ENCODE assay signal across 27 cellular contexts in genomic region chr18:2169656-2170055, GRCh38.
"Had no signal": no experiment of that assay in that cellular context is flagged by ENCODE, and none has a peak within 500 bp of the region (broad histone marks: within the 10 kb centered on the region; RNA-seq: fewer than 3 reads in every experiment).

No MANE protein-coding gene starts in this region.

- H3K27me3 ChIP-seq: brain microvascular endothelial cell, gastrocnemius medialis, sigmoid colon, tibial nerve had no signal

- DNase-seq: activated CD4-positive, alpha-beta T cell treated with anti-CD3 and anti-CD28 coated beads for 48 hours; activated CD4-positive, alpha-beta T cell treated with anti-CD3 and anti-CD28 coated beads, Interleukin-2, amount 50 U/mL, for 48 hours; activated CD8-positive, alpha-beta memory T cell treated with anti-CD3 and anti-CD28 coated beads, Interleukin-2, amount 50 U/mL, for 4 hours; activated gamma-delta T cell; activated naive CD4-positive, alpha-beta T cell treated with anti-CD3 and anti-CD28 coated beads, Interleukin-2, amount 10 ng/mL, durations not matched to agents 7 days and 5 days; activated naive CD8-positive, alpha-beta T cell treated with anti-CD3 and anti-CD28 coated beads, Interleukin-2, amount 10 ng/mL, durations not matched to agents 7 days and 5 days; activated T-cell treated with anti-CD3 and anti-CD28 coated beads, Interleukin-2, amount 50 U/mL, for 1 hour; amniotic stem cell; brain microvascular endothelial cell; central memory CD4-positive, alpha-beta T cell; endodermal cell; gastrocnemius medialis; glutamatergic neuron; islet precursor cell; left cardiac atrium; left ventricle myocardium superior; posterior cingulate gyrus; sigmoid colon; stimulated activated CD4-positive, alpha-beta T cell treated with anti-CD3 and anti-CD28 coated beads, Interleukin-1b, Interleukin-23, amount 100 ng/mL, for 48 hours; stimulated activated naive CD4-positive, alpha-beta T cell; T-helper 9 cell; WERI-Rb-1 had no signal

- H3K27me3 Mint-ChIP-seq: activated naive CD4-positive, alpha-beta T cell treated with anti-CD3 and anti-CD28 coated beads, Interleukin-2, amount 10 ng/mL, durations not matched to agents 7 days and 5 days; activated naive CD8-positive, alpha-beta T cell treated with anti-CD3 and anti-CD28 coated beads, Interleukin-2, amount 10 ng/mL, durations not matched to agents 7 days and 5 days had no signal

- ATAC-seq: activated CD4-positive, CD25-positive, alpha-beta regulatory T cell treated with anti-CD3 and anti-CD28 coated beads, Interleukin-2, amount 50 U/mL, for 24 hours; gastrocnemius medialis; left cardiac atrium; left ventricle myocardium superior had no signal

- H3K27ac Mint-ChIP-seq: activated naive CD4-positive, alpha-beta T cell treated with anti-CD3 and anti-CD28 coated beads, Interleukin-2, amount 10 ng/mL, durations not matched to agents 7 days and 5 days; activated naive CD8-positive, alpha-beta T cell treated with anti-CD3 and anti-CD28 coated beads, Interleukin-2, amount 10 ng/mL, durations not matched to agents 7 days and 5 days; activated T-helper 1 cell treated with anti-CD3 and anti-CD28 coated beads, Interleukin-12 subunit alpha, Interleukin-12 subunit beta, Interleukin-2, Interleukin-4 antibody, amounts not matched to agents 30 ng/mL and 10 ng/mL and 1 ng/mL, durations not matched to agents 14 hours and 24 hours and 36 hours; endodermal cell; nephron; T-helper 1 cell treated with Interleukin-12 subunit alpha and Interleukin-12 subunit beta and Interleukin-4 antibody, amounts not matched to agents 30 μg/mL and 1 μg/mL, for 36 hours had no signal

- H3K4me1 ChIP-seq: gastrocnemius medialis, sigmoid colon had no signal

- H3K4me3 Mint-ChIP-seq: activated naive CD4-positive, alpha-beta T cell treated with anti-CD3 and anti-CD28 coated beads, Interleukin-2, amount 10 ng/mL, durations not matched to agents 7 days and 5 days; activated naive CD8-positive, alpha-beta T cell treated with anti-CD3 and anti-CD28 coated beads, Interleukin-2, amount 10 ng/mL, durations not matched to agents 7 days and 5 days; activated T-helper 1 cell treated with anti-CD3 and anti-CD28 coated beads, Interleukin-12 subunit alpha, Interleukin-12 subunit beta, Interleukin-2, Interleukin-4 antibody, amounts not matched to agents 30 ng/mL and 10 ng/mL and 1 ng/mL, durations not matched to agents 14 hours and 24 hours and 36 hours; endodermal cell; nephron; T-helper 1 cell treated with Interleukin-12 subunit alpha and Interleukin-12 subunit beta and Interleukin-4 antibody, amounts not matched to agents 30 μg/mL and 1 μg/mL, for 36 hours had no signal

- H3K9me3 Mint-ChIP-seq: activated naive CD4-positive, alpha-beta T cell treated with anti-CD3 and anti-CD28 coated beads, Interleukin-2, amount 10 ng/mL, durations not matched to agents 7 days and 5 days; activated naive CD8-positive, alpha-beta T cell treated with anti-CD3 and anti-CD28 coated beads, Interleukin-2, amount 10 ng/mL, durations not matched to agents 7 days and 5 days; activated T-helper 1 cell treated with anti-CD3 and anti-CD28 coated beads, Interleukin-12 subunit alpha, Interleukin-12 subunit beta, Interleukin-2, Interleukin-4 antibody, amounts not matched to agents 30 ng/mL and 10 ng/mL and 1 ng/mL, durations not matched to agents 14 hours and 24 hours and 36 hours; nephron; T-helper 1 cell treated with Interleukin-12 subunit alpha and Interleukin-12 subunit beta and Interleukin-4 antibody, amounts not matched to agents 30 μg/mL and 1 μg/mL, for 36 hours had no signal

- H3K36me3 Mint-ChIP-seq: activated naive CD4-positive, alpha-beta T cell treated with anti-CD3 and anti-CD28 coated beads, Interleukin-2, amount 10 ng/mL, durations not matched to agents 7 days and 5 days; activated naive CD8-positive, alpha-beta T cell treated with anti-CD3 and anti-CD28 coated beads, Interleukin-2, amount 10 ng/mL, durations not matched to agents 7 days and 5 days had no signal

- H3K27ac ChIP-seq: brain microvascular endothelial cell, gastrocnemius medialis, sigmoid colon, tibial nerve, WERI-Rb-1 had no signal

- H3K4me1 Mint-ChIP-seq: activated naive CD4-positive, alpha-beta T cell treated with anti-CD3 and anti-CD28 coated beads, Interleukin-2, amount 10 ng/mL, durations not matched to agents 7 days and 5 days; activated naive CD8-positive, alpha-beta T cell treated with anti-CD3 and anti-CD28 coated beads, Interleukin-2, amount 10 ng/mL, durations not matched to agents 7 days and 5 days; endodermal cell; nephron had no signal
